In the genomic region with DNA sequence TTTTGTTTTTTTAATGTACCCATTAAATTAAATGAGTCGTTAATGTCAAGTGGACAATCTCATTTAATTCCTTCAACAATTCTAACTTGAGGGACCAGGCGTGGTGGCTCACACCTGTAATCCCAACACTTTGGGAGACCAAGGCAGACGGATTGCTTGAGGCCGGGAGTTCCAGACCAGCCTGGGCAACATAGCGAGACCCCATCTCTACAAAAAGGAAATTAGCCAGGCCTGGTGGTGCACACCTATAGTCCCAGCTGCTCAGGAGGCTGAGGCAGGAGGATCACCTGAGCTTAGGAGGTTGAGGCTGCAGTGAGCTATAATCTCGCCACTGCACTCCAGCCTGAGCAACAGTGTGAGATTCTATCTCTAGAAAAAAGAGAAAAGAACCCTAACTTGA, we compare ENCODE assay signal across 9 cellular contexts. TPM values are rescaled to one million over a fixed set of nuclear protein-coding genes. Genes with fewer than 3 reads are reported as not detected.
"Had no signal": no experiment of that assay in that cellular context is flagged by ENCODE, and none has a peak within 500 bp of the region (broad histone marks: within the 10 kb centered on the region; RNA-seq: fewer than 3 reads in every experiment).

No MANE protein-coding gene starts in this region.

- H3K27ac ChIP-seq: GM23248 had no signal

- FAIRE-seq: HTR-8/SVneo had no signal

- H3K4me1 Mint-ChIP-seq: IgD-negative memory B cell had no signal

- H2AFZ ChIP-seq: GM23248 had no signal

- H3K4me3 ChIP-seq: GM23248, HAP-1 had no signal

- H3K9ac ChIP-seq: GM23248 had no signal

- ATAC-seq: HCT116 had no signal

- H3K36me3 ChIP-seq: HAP-1 had no signal

- H3K4me1 ChIP-seq: HAP-1 had no signal

- H3K9me3 Mint-ChIP-seq: IgD-negative memory B cell had no signal

- H3K27me3 Mint-ChIP-seq: IgD-negative memory B cell had no signal

- H3K9me3 ChIP-seq: HAP-1 had no signal

- DNase-seq: GM23248, GOT3, H7, KG1 had no signal

RNA-seq across cellular contexts. Expression of a gene that starts 20.7 kb away (rescaled TPM):
- total RNA-seq: GM23248, H7, HT-29 had no signal
- polyA plus RNA-seq: GM23248, IgD-negative memory B cell had no signal
